ENCODE assay signal across 24 cellular contexts in genomic region chr1:176850871-176851270, GRCh38.
DNase-seq lines count a peak whose midpoint lies in the region; ATAC-seq, FAIRE-seq and TF ChIP-seq lines count a peak whose summit lies in the region.
"Had no signal": no experiment of that assay in that cellular context is flagged by ENCODE, and none has a peak within 500 bp of the region (broad histone marks: within the 10 kb centered on the region; RNA-seq: fewer than 3 reads in every experiment).

No MANE protein-coding gene starts in this region.

- TF ChIP-seq EP300 in HepG2 (IDR thresholded peaks at IDR 0.05; ENCODE audit: low read depth in 2 of 2, low read length in 2 of 2): no peak
- no peak for TF ChIP-seq EP300 in HepG2 (CRISPR knock-in tag; IDR thresholded peaks at IDR 0.05; ENCODE audit: borderline replicate concordance)

- H3K27me3 ChIP-seq in mammary epithelial cell (ENCODE audit: insufficient read depth, low read length) (no peaks in the 10 kb centered on the region), breast epithelium (no peaks in the 10 kb centered on the region), HepG2 (ENCODE audit: control insufficient read depth in 1 of 2, insufficient read depth in 2 of 2, low read length in 2 of 2) (no peaks in the 10 kb centered on the region)
- H3K27me3 ChIP-seq: BLaER1 treated with 17β-estradiol and CSF1 and Interleukin-3, amounts not matched to agents 10 nM and 100 nM had no signal

- H3K36me3 ChIP-seq in mammary epithelial cell (ENCODE audit: insufficient read depth, low read length) (no peaks in the 10 kb centered on the region), breast epithelium (no peaks in the 10 kb centered on the region), HepG2 (replicated peaks in 1 of 2; ENCODE audit: control insufficient read depth in 1 of 2, insufficient read depth in 2 of 2, low read length in 2 of 2) (no peaks in the 10 kb centered on the region)
- H3K36me3 ChIP-seq: BLaER1 treated with 17β-estradiol and CSF1 and Interleukin-3, amounts not matched to agents 10 nM and 100 nM had no signal

- CTCF ChIA-PET in mammary epithelial cell (lab: Charles Lee; ENCODE audit: low non-redundant PET) (interaction anchor here (0.7 kb wide), 1 partner anchor 1699 kb away, joined by 6 read pairs; no protein-coding TSS in a partner anchor), HepG2 (lab: Yijun Ruan, JAX; ENCODE audit: low intra/inter-chr PET ratio, low total read pairs) (no interaction called here)

- H3K4me2 ChIP-seq in mammary epithelial cell (ENCODE audit: insufficient read depth, low read depth, low read length): no peak overlapping the region
- H3K4me2 ChIP-seq in HepG2 (ENCODE audit: low read depth, low read length): no peak overlapping the region
- H3K4me2 ChIP-seq: A549; BLaER1 treated with 17β-estradiol and CSF1 and Interleukin-3, amounts not matched to agents 10 nM and 100 nM had no signal

- intact Hi-C loops in mammary epithelial cell (cut with micrococcal nuclease) (no loop called here), breast epithelium (cut with DNase I; ENCODE audit: low total_unique reads) (no loop called here), HepG2 (cut with micrococcal nuclease; ENCODE audit: unreplicated experiment) (no loop called here)

- DNase-seq in mammary epithelial cell: peak; percentile 9
- DNase-seq in breast epithelium (ENCODE audit: low spot score in 2 of 2): no peak
- DNase-seq in epithelial cell of esophagus (ENCODE audit: low read depth): peak; percentile 14
- DNase-seq in islet precursor cell: peak; percentile 67
- no peak for DNase-seq in stimulated activated effector memory CD8-positive, alpha-beta T cell treated with anti-CD3 and anti-CD28 coated beads, Interleukin-12 subunit alpha, Interleukin-12 subunit beta, amount 100 ng/mL, for 72 hours (ENCODE audit: low spot score in 2 of 2)
- no peak for DNase-seq in HepG2 (ENCODE audit: low spot score)
- DNase-seq in RCC 7860 (ENCODE audit: low spot score): no peak
- DNase-seq in OCI-M2 (lab: John Stamatoyannopoulos, UW; ENCODE audit: unreplicated experiment): no peak
- DNase-seq: AML-193; Caco-2; Calu3; CD4-positive, alpha-beta T cell; CD8-positive, alpha-beta T cell; DMS79 treated with DMSO at 0.1 percent for 48 hours; GF-D8 had no signal

- TF ChIP-seq POLR2A in breast epithelium (IDR thresholded peaks at IDR 0.05) (no peak), HepG2 (IDR thresholded peaks at IDR 0.05; ENCODE audit: insufficient read depth in 1 of 2, low read depth in 2 of 2, low read length in 2 of 2) (no peak)

- H3K27ac Mint-ChIP-seq in stimulated activated effector memory CD8-positive, alpha-beta T cell treated with anti-CD3 and anti-CD28 coated beads, Interleukin-12 subunit alpha, Interleukin-12 subunit beta, amount 100 ng/mL, for 72 hours: no peak overlapping the region
- H3K27ac Mint-ChIP-seq: B cell; CD4-positive, alpha-beta T cell; CD8-positive, alpha-beta T cell had no signal

- H3K27ac ChIP-seq in mammary epithelial cell (ENCODE audit: insufficient read depth, low read depth, low read length) (no peak overlapping the region), breast epithelium (no peak overlapping the region), HepG2 (ENCODE audit: extremely low read length, insufficient read depth, low read length) (no peak overlapping the region)
- H3K27ac ChIP-seq: 22Rv1; A549; BLaER1 treated with 17β-estradiol and CSF1 and Interleukin-3, amounts not matched to agents 10 nM and 100 nM; C4-2B had no signal

- POLR2A ChIA-PET in HepG2 (lab: Yijun Ruan, JAX): no interaction called here

- peaks cover 3% of the 10 kb centered on the region for H3K9me3 Mint-ChIP-seq in stimulated activated effector memory CD8-positive, alpha-beta T cell treated with anti-CD3 and anti-CD28 coated beads, Interleukin-12 subunit alpha, Interleukin-12 subunit beta, amount 100 ng/mL, for 72 hours
- H3K9me3 Mint-ChIP-seq: CD4-positive, alpha-beta T cell; CD8-positive, alpha-beta T cell had no signal

- H3K4me3 ChIP-seq in mammary epithelial cell (replicated peaks in 1 of 3; ENCODE audit: insufficient read depth in 1 of 3, low read depth in 2 of 3, low read length in 3 of 3) (no peak overlapping the region), breast epithelium (no peak overlapping the region), epithelial cell of esophagus (ENCODE audit: low read length) (no peak overlapping the region), HepG2 (replicated peaks in 1 of 3; ENCODE audit: insufficient read depth in 1 of 3, low read depth in 2 of 3, low read length in 3 of 3) (no peak overlapping the region)
- H3K4me3 ChIP-seq: A549; BLaER1 treated with 17β-estradiol and CSF1 and Interleukin-3, amounts not matched to agents 10 nM and 100 nM had no signal

- TF ChIP-seq CTCF in mammary epithelial cell (conservative IDR thresholded peaks at IDR 0.05 in 1 of 2, IDR thresholded peaks at IDR 0.05 in 1 of 2; ENCODE audit: extremely low read depth in 1 of 2, insufficient read depth in 1 of 2, low read depth in 1 of 2, low read length in 2 of 2) (no peak), breast epithelium (IDR thresholded peaks at IDR 0.05) (no peak), epithelial cell of esophagus (IDR thresholded peaks at IDR 0.05; ENCODE audit: insufficient read depth, low read depth, low read length, missing control alignments) (no peak), HepG2 (CRISPR knock-in tag; IDR thresholded peaks at IDR 0.05) (no peak)

- no peak overlapping the region for H3K9ac ChIP-seq in mammary epithelial cell (ENCODE audit: insufficient read depth, low read length)
- H3K9ac ChIP-seq in HepG2 (ENCODE audit: insufficient read depth, low read depth, low read length): no peak overlapping the region
- H3K9ac ChIP-seq: BLaER1 treated with 17β-estradiol and CSF1 and Interleukin-3, amounts not matched to agents 10 nM and 100 nM had no signal

- H3K36me3 Mint-ChIP-seq in stimulated activated effector memory CD8-positive, alpha-beta T cell treated with anti-CD3 and anti-CD28 coated beads, Interleukin-12 subunit alpha, Interleukin-12 subunit beta, amount 100 ng/mL, for 72 hours: no peaks in the 10 kb centered on the region
- H3K36me3 Mint-ChIP-seq: CD8-positive, alpha-beta T cell had no signal

- peaks cover 3% of the 10 kb centered on the region for H3K4me1 ChIP-seq in mammary epithelial cell (ENCODE audit: insufficient read depth, low read length)
- H3K4me1 ChIP-seq in breast epithelium: no peaks in the 10 kb centered on the region
- no peaks in the 10 kb centered on the region for H3K4me1 ChIP-seq in HepG2 (ENCODE audit: insufficient read depth, low read length)
- H3K4me1 ChIP-seq: A549; BLaER1 treated with 17β-estradiol and CSF1 and Interleukin-3, amounts not matched to agents 10 nM and 100 nM; Caco-2 had no signal

- peak; percentile 11 for ATAC-seq in stimulated activated effector memory CD8-positive, alpha-beta T cell treated with anti-CD3 and anti-CD28 coated beads, Interleukin-12 subunit alpha, Interleukin-12 subunit beta, amount 100 ng/mL, for 72 hours
- no peak for ATAC-seq in HepG2
- ATAC-seq: A549; CD8-positive, alpha-beta T cell had no signal

- FAIRE-seq in HepG2 (lab: Jason Lieb, UNC): no peak
- FAIRE-seq in RCC 7860 (lab: Jason Lieb, UNC): no peak
- FAIRE-seq: A549, D721Med, G401.6, GM12891, GM19239 had no signal

- H3K9me3 ChIP-seq in mammary epithelial cell (replicated peaks; ENCODE audit: insufficient read depth, low read length) (no peaks in the 10 kb centered on the region), breast epithelium (no peaks in the 10 kb centered on the region), HepG2 (ENCODE audit: low read length) (no peaks in the 10 kb centered on the region)
- H3K9me3 ChIP-seq: A549; BLaER1 treated with 17β-estradiol and CSF1 and Interleukin-3, amounts not matched to agents 10 nM and 100 nM; Caco-2 had no signal

- H3K4me1 Mint-ChIP-seq in stimulated activated effector memory CD8-positive, alpha-beta T cell treated with anti-CD3 and anti-CD28 coated beads, Interleukin-12 subunit alpha, Interleukin-12 subunit beta, amount 100 ng/mL, for 72 hours: no peaks in the 10 kb centered on the region
- H3K4me1 Mint-ChIP-seq: B cell had no signal

- no peak for TF ChIP-seq RAD21 in HepG2 (CRISPR knock-in tag; IDR thresholded peaks at IDR 0.05)

- H4K20me1 ChIP-seq in mammary epithelial cell (ENCODE audit: insufficient read depth, low read length): no peaks in the 10 kb centered on the region
- H4K20me1 ChIP-seq in HepG2 (ENCODE audit: insufficient read depth, low read length): no peaks in the 10 kb centered on the region
- H4K20me1 ChIP-seq: BLaER1 treated with 17β-estradiol and CSF1 and Interleukin-3, amounts not matched to agents 10 nM and 100 nM had no signal

- WGBS in mammary epithelial cell (ENCODE audit: low coverage, missing lambda C conversion rate): 62% methylated on average over 4 of the region's 4 CpGs
- 14% methylated on average over 4 of the region's 4 CpGs for WGBS in HepG2 (ENCODE audit: low lambda C conversion rate)

- in situ Hi-C loops in mammary epithelial cell (cut with MboI; ENCODE audit: low sequenced_read_pairs in 2 of 2): no loop called here
- in situ Hi-C loops in HepG2 (cut with HindIII; ENCODE audit: extremely low pct_ligation_motif_present, low pct_unique_long_range_greater_than_20kb): no loop called here

- no peaks in the 10 kb centered on the region for H3K79me2 ChIP-seq in mammary epithelial cell (ENCODE audit: insufficient read depth, low read length)
- no peaks in the 10 kb centered on the region for H3K79me2 ChIP-seq in HepG2 (ENCODE audit: insufficient read depth, low read length)

- dilution Hi-C loops in mammary epithelial cell (cut with HindIII; ENCODE audit: low sequenced_read_pairs): no loop called here

- no peak overlapping the region for H3K4me3 Mint-ChIP-seq in stimulated activated effector memory CD8-positive, alpha-beta T cell treated with anti-CD3 and anti-CD28 coated beads, Interleukin-12 subunit alpha, Interleukin-12 subunit beta, amount 100 ng/mL, for 72 hours
- H3K4me3 Mint-ChIP-seq: B cell; CD4-positive, alpha-beta T cell; CD8-positive, alpha-beta T cell had no signal

- BruUV-seq in mammary epithelial cell (replicated peaks; lab: Mats Ljungman, UMichigan) (no TSS peak), HepG2 (replicated peaks; lab: Mats Ljungman, UMichigan) (no TSS peak)

- H2AFZ ChIP-seq in mammary epithelial cell (ENCODE audit: low read depth, low read length): no peak overlapping the region
- no peak overlapping the region for H2AFZ ChIP-seq in HepG2 (ENCODE audit: low read length)

TF ChIP-seq in HepG2, 621 proteins besides CTCF, POLR2A, EP300 and RAD21 (continues in another document):
- TF ChIP-seq ZNF792 (CRISPR knock-in tag; IDR thresholded peaks at IDR 0.05) (no peak), HNF4A (CRISPR knock-in tag; IDR thresholded peaks at IDR 0.05) (no peak)

Comparison
In these comparisons a context has a peak if more than half of its experiments do, and no peak if none do; other contexts are left out.
1. DNase-seq: peak in mammary epithelial cell (single experiment), epithelial cell of esophagus (single experiment) and islet precursor cell (single experiment); none in breast epithelium (0 of 2), stimulated activated effector memory CD8-positive, alpha-beta T cell treated with anti-CD3 and anti-CD28 coated beads, Interleukin-12 subunit alpha, Interleukin-12 subunit beta, amount 100 ng/mL, for 72 hours (0 of 2), HepG2 (single experiment), RCC 7860 (single experiment) and OCI-M2 (single experiment).